17 cellular contexts compared by ENCODE assay signal in genomic region chr17:47982091-47982617, GRCh38. TPM values are rescaled to one million over a fixed set of nuclear protein-coding genes. Genes with fewer than 3 reads are reported as not detected.
A peak's percentile ranks its signal among the peaks of the same experiment; 100 is the strongest.
DNase-seq lines count a peak whose midpoint lies in the region; ATAC-seq and TF ChIP-seq lines count a peak whose summit lies in the region.
"Had no signal": no experiment of that assay in that cellular context is flagged by ENCODE, and none has a peak within 500 bp of the region (broad histone marks: within the 10 kb centered on the region; RNA-seq: fewer than 3 reads in every experiment).

No MANE protein-coding gene starts in this region.

- no peaks in the 10 kb centered on the region for H3K79me2 ChIP-seq in trophoblast cell (ENCODE audit: control insufficient read depth, insufficient read depth, low read length, poor library complexity)

- no peak overlapping the region for H3K27ac ChIP-seq in trophoblast cell (ENCODE audit: low read depth, low read length)
- H3K27ac ChIP-seq: 22Rv1, PC-9, SK-N-MC had no signal

- peaks cover 41 to 50% of the 10 kb centered on the region in 2 experiments for H3K36me3 ChIP-seq in trophoblast cell (ENCODE audit: control insufficient read depth in 1 of 2, insufficient read depth in 2 of 2, low read length in 2 of 2)

- H3K27ac Mint-ChIP-seq in brain: peak overlapping the region in 4 of 5 experiments; percentile 81 to 87 (median 82)

- WGBS in trophoblast cell (ENCODE audit: extremely low coverage, insufficient coverage, insufficient read length): no CpG with 5 or more reads among the region's 14 CpGs

- H3K4me1 ChIP-seq in trophoblast cell (ENCODE audit: control insufficient read depth in 1 of 2, insufficient read depth in 2 of 2, low read length in 2 of 2): no peaks in the 10 kb centered on the region

- no peaks in the 10 kb centered on the region for H3K27me3 ChIP-seq in trophoblast cell (ENCODE audit: insufficient read depth, low read length)

- peak in 2 of 3 experiments; percentile 38 to 83 for DNase-seq in NCI-H1417 (lab: John Stamatoyannopoulos, UW)
- DNase-seq in NCI-H1417 treated with DMSO at 0.1 percent for 48 hours (lab: John Stamatoyannopoulos, UW): no peak
- peak; percentile 88 for DNase-seq in NCI-H2227 (lab: John Stamatoyannopoulos, UW; ENCODE audit: unreplicated experiment)
- no peak for DNase-seq in trophoblast cell
- DNase-seq in iPS-NIHi7 (ENCODE audit: extremely low spot score): no peak
- DNase-seq: C1 segment of cervical spinal cord, COR-L47, NCI-H1436, NCI-H2081 treated with DMSO at 0.1 percent for 48 hours, PC-9 had no signal

- peaks cover 3% of the 10 kb centered on the region for H3K27me3 Mint-ChIP-seq in brain

- H2AK5ac ChIP-seq in trophoblast cell (ENCODE audit: low read length): no peak overlapping the region

- H3K79me1 ChIP-seq in trophoblast cell (ENCODE audit: low read length): no peaks in the 10 kb centered on the region

- H3K4ac ChIP-seq in trophoblast cell (ENCODE audit: low read depth, low read length): no peak overlapping the region

- H3K14ac ChIP-seq in trophoblast cell (ENCODE audit: low read length): no peak overlapping the region

- no peak overlapping the region for H3K9ac ChIP-seq in trophoblast cell (ENCODE audit: low read length)

- no peak overlapping the region for H2BK5ac ChIP-seq in trophoblast cell (ENCODE audit: low read depth, low read length, poor library complexity)

- ATAC-seq in esophagus mucosa (no peak), GM18873 (IDR thresholded peaks at IDR 0.05; ENCODE audit: low FRiP score, unreplicated experiment) (no peak)
- ATAC-seq: GM12878, HCT116 had no signal

- H3K9me3 ChIP-seq in trophoblast cell (ENCODE audit: insufficient read depth, low read depth, low read length): peaks cover 3% of the 10 kb centered on the region

- H3K4me3 ChIP-seq in trophoblast cell (ENCODE audit: low read depth, low read length): peak overlapping the region; percentile 10
- H3K4me3 ChIP-seq: GM12878, PC-9, SK-N-MC had no signal

- H3K4me1 Mint-ChIP-seq in brain: peaks cover 70% of the 10 kb centered on the region

- peaks cover 45% of the 10 kb centered on the region for H3K36me3 Mint-ChIP-seq in brain

- H3K18ac ChIP-seq in trophoblast cell (ENCODE audit: low read length): no peak overlapping the region

- no peak overlapping the region for H4K12ac ChIP-seq in trophoblast cell (ENCODE audit: low read depth, low read length)

- H3K23ac ChIP-seq in trophoblast cell (ENCODE audit: low read length): no peak overlapping the region

- no peak overlapping the region for H2AFZ ChIP-seq in trophoblast cell (ENCODE audit: insufficient read depth, low read length, poor library complexity)
- H2AFZ ChIP-seq: PC-9 had no signal

- H3K9me3 Mint-ChIP-seq in brain: no peaks in the 10 kb centered on the region

- H3K4me2 ChIP-seq in trophoblast cell (ENCODE audit: low read length): no peak overlapping the region
- H3K4me2 ChIP-seq: PC-9 had no signal

- no peak overlapping the region for H2BK12ac ChIP-seq in trophoblast cell (ENCODE audit: low read length)

- no peak overlapping the region for H3K4me3 Mint-ChIP-seq in brain

- no peak overlapping the region for H4K8ac ChIP-seq in trophoblast cell (ENCODE audit: low read depth, low read length)

- H4K91ac ChIP-seq in trophoblast cell (ENCODE audit: low read depth, low read length): no peak overlapping the region

- no peak overlapping the region for H2BK120ac ChIP-seq in trophoblast cell (ENCODE audit: insufficient read depth, low read length, poor library complexity)

- TF ChIP-seq CTCF in brain (conservative IDR thresholded peaks at IDR 0.05): no peak

RNA-seq across cellular contexts. Expression of gene CDK5RAP3, which starts 11.2 kb away (rescaled TPM):
- polyA plus RNA-seq in brain (ENCODE audit: insufficient read depth, low read depth, low replicate concordance): 106 TPM
- polyA plus RNA-seq in trophoblast cell (2013): 102 TPM in 2 replicates
- 73.4 TPM for total RNA-seq in esophagus mucosa

RNA-seq across cellular contexts. Expression of gene PRR15L, which starts 24.5 kb away (rescaled TPM):
- polyA plus RNA-seq in brain (ENCODE audit: insufficient read depth, low read depth, low replicate concordance): 30.5 TPM
- 0.04 TPM in 1 of 2 replicates, not detected in the other for polyA plus RNA-seq in trophoblast cell (2013)
- 11.0 TPM for total RNA-seq in esophagus mucosa
- total RNA-seq: GM12878 had no signal

RNA-seq across cellular contexts. Expression of gene PNPO, which starts 40.8 kb away (rescaled TPM):
- polyA plus RNA-seq in brain (ENCODE audit: insufficient read depth, low read depth, low replicate concordance): 24.4 TPM
- polyA plus RNA-seq in trophoblast cell (2013): 2.3 TPM in 2 replicates
- 33.3 TPM for total RNA-seq in esophagus mucosa

RNA-seq across cellular contexts. Expression of gene COPZ2, which starts 55.4 kb away (rescaled TPM):
- 7.2 TPM for polyA plus RNA-seq in brain (ENCODE audit: insufficient read depth, low read depth, low replicate concordance)
- polyA plus RNA-seq in trophoblast cell (2013): 1.8 and 2.3 TPM in 2 replicates
- total RNA-seq in esophagus mucosa: 17.3 TPM

Comparison
In these comparisons a context has a peak if more than half of its experiments do, and no peak if none do; other contexts are left out.
1. DNase-seq: peak in NCI-H1417 (2 of 3) and NCI-H2227 (single experiment); none in NCI-H1417 treated with DMSO at 0.1 percent for 48 hours (single experiment), trophoblast cell (0 of 2) and iPS-NIHi7 (single experiment).